Comparison of ENCODE assay signal across 26 cellular contexts in genomic region chr1:184937729-184938128, GRCh38. TPM values are rescaled to one million over a fixed set of nuclear protein-coding genes. Genes with fewer than 3 reads are reported as not detected.
DNase-seq lines count a peak whose midpoint lies in the region; ATAC-seq, FAIRE-seq and TF ChIP-seq lines count a peak whose summit lies in the region.
"Had no signal": no experiment of that assay in that cellular context is flagged by ENCODE, and none has a peak within 500 bp of the region (broad histone marks: within the 10 kb centered on the region; RNA-seq: fewer than 3 reads in every experiment).

No MANE protein-coding gene starts in this region.

- H3K14ac ChIP-seq in trophoblast cell (ENCODE audit: low read length): no peak overlapping the region

- peak; percentile 60 for ATAC-seq in GM23338
- ATAC-seq in T-helper 17 cell: no peak
- no peak for ATAC-seq in activated naive CD8-positive, alpha-beta T cell treated with anti-CD3 and anti-CD28 coated beads, Interleukin-2, amount 50 U/mL, for 24 hours

- H4K20me1 ChIP-seq in GM23338 (replicated peaks; ENCODE audit: insufficient read depth) (no peaks in the 10 kb centered on the region), keratinocyte (ENCODE audit: control insufficient read depth, extremely low read depth, insufficient read depth, low read length) (no peaks in the 10 kb centered on the region)

- no peak overlapping the region for H3K23ac ChIP-seq in trophoblast cell (ENCODE audit: low read length)

- FAIRE-seq in keratinocyte (lab: Jason Lieb, UNC): peak; percentile 39
- FAIRE-seq: A204.1, HTR-8/SVneo, RCC 7860 had no signal

- H3K4me3 Mint-ChIP-seq in CD8-positive, alpha-beta memory T cell: no peak overlapping the region
- no peak overlapping the region for H3K4me3 Mint-ChIP-seq in GM23338
- no peak overlapping the region for H3K4me3 Mint-ChIP-seq in T-helper 17 cell
- H3K4me3 Mint-ChIP-seq in activated naive CD8-positive, alpha-beta T cell treated with anti-CD3 and anti-CD28 coated beads, Interleukin-2, amount 50 U/mL, for 24 hours: no peak overlapping the region

- H3K27ac Mint-ChIP-seq in CD8-positive, alpha-beta memory T cell: peak overlapping the region in 6 of 8 donors; percentile 1 to 71 (median 25)
- H3K27ac Mint-ChIP-seq in GM23338: no peak overlapping the region
- H3K27ac Mint-ChIP-seq in T-helper 17 cell: peak overlapping the region; percentile 94
- no peak overlapping the region for H3K27ac Mint-ChIP-seq in activated naive CD8-positive, alpha-beta T cell treated with anti-CD3 and anti-CD28 coated beads, Interleukin-2, amount 50 U/mL, for 24 hours

- no peak overlapping the region for H3K18ac ChIP-seq in trophoblast cell (ENCODE audit: low read length)

- no peaks in the 10 kb centered on the region for H3K9me2 ChIP-seq in GM23338 (ENCODE audit: insufficient read depth)

- H2AK5ac ChIP-seq in trophoblast cell (ENCODE audit: low read length): no peak overlapping the region

- H2BK120ac ChIP-seq in trophoblast cell (ENCODE audit: insufficient read depth, low read length, poor library complexity): no peak overlapping the region

- no peak overlapping the region for H3K4me3 ChIP-seq in CD8-positive, alpha-beta memory T cell (ENCODE audit: low read length)
- H3K4me3 ChIP-seq in GM23338: no peak overlapping the region
- no peak overlapping the region for H3K4me3 ChIP-seq in keratinocyte (ENCODE audit: control insufficient read depth in 2 of 3, extremely low read depth in 1 of 3, insufficient read depth in 2 of 3, low read depth in 1 of 3, low read length in 3 of 3)
- H3K4me3 ChIP-seq in trophoblast cell (ENCODE audit: low read depth, low read length): no peak overlapping the region
- H3K4me3 ChIP-seq: MG63 had no signal

- TF ChIP-seq CTCF in GM23338 (conservative IDR thresholded peaks at IDR 0.05; ENCODE audit: low read depth in 2 of 2) (no peak), keratinocyte (optimal IDR thresholded peaks at IDR 0.05 in 1 of 3, IDR thresholded peaks at IDR 0.05 in 1 of 3, conservative IDR thresholded peaks at IDR 0.05 in 1 of 3; ENCODE audit: extremely low read depth in 1 of 3, insufficient read depth in 2 of 3, low read length in 3 of 3) (no peak)

- no peaks in the 10 kb centered on the region for H3K9me3 ChIP-seq in CD8-positive, alpha-beta memory T cell (ENCODE audit: low read length)
- no peaks in the 10 kb centered on the region for H3K9me3 ChIP-seq in T-helper 17 cell (ENCODE audit: control insufficient read depth, low read length, poor library complexity, severe bottlenecking)
- H3K9me3 ChIP-seq in keratinocyte (ENCODE audit: control insufficient read depth, low read depth, low read length): no peaks in the 10 kb centered on the region
- H3K9me3 ChIP-seq in trophoblast cell (ENCODE audit: insufficient read depth, low read depth, low read length): no peaks in the 10 kb centered on the region
- H3K9me3 ChIP-seq: BE2C, MG63 had no signal

- H3K36me3 Mint-ChIP-seq in CD8-positive, alpha-beta memory T cell: peaks cover 9 to 33% (median 25%) of the 10 kb centered on the region in 3 donors
- H3K36me3 Mint-ChIP-seq in GM23338 (ENCODE audit: low read depth) (peaks cover 6% of the 10 kb centered on the region; the same call in 2 of the 3 replicates), T-helper 17 cell (ENCODE audit: low read depth) (no peaks in the 10 kb centered on the region)
- peaks cover 6% of the 10 kb centered on the region for H3K36me3 Mint-ChIP-seq in activated naive CD8-positive, alpha-beta T cell treated with anti-CD3 and anti-CD28 coated beads, Interleukin-2, amount 50 U/mL, for 24 hours (ENCODE audit: low read depth)

- dilution Hi-C loops in keratinocyte (cut with MboI; ENCODE audit: extremely low pct_ligation_motif_present, low sequenced_read_pairs): no loop called here

- no peak overlapping the region for H2BK12ac ChIP-seq in trophoblast cell (ENCODE audit: low read length)

- H3K9me1 ChIP-seq in keratinocyte (ENCODE audit: control insufficient read depth, extremely low read depth, insufficient read depth, low read length): no peaks in the 10 kb centered on the region

- H3K27ac ChIP-seq in CD8-positive, alpha-beta memory T cell (ENCODE audit: low read depth, low read length): no peak overlapping the region
- H3K27ac ChIP-seq in GM23338 (ENCODE audit: low read depth): no peak overlapping the region
- H3K27ac ChIP-seq in keratinocyte (ENCODE audit: control insufficient read depth, insufficient read depth, low read length): no peak overlapping the region
- no peak overlapping the region for H3K27ac ChIP-seq in caudate nucleus (ENCODE audit: low read depth, low read length)
- no peak overlapping the region for H3K27ac ChIP-seq in trophoblast cell (ENCODE audit: low read depth, low read length)

- H4K91ac ChIP-seq in trophoblast cell (ENCODE audit: low read depth, low read length): no peak overlapping the region

- no peaks in the 10 kb centered on the region for H3K4me1 ChIP-seq in CD8-positive, alpha-beta memory T cell (ENCODE audit: insufficient read depth, low read length)
- H3K4me1 ChIP-seq in GM23338 (ENCODE audit: insufficient read depth) (peaks cover 14% of the 10 kb centered on the region), keratinocyte (ENCODE audit: control insufficient read depth, extremely low read depth, insufficient read depth, low read length) (no peaks in the 10 kb centered on the region), trophoblast cell (ENCODE audit: control insufficient read depth in 1 of 2, insufficient read depth in 2 of 2, low read length in 2 of 2) (no peaks in the 10 kb centered on the region)
- H3K4me1 ChIP-seq: BE2C had no signal

- peaks cover 35 to 69% (median 59%) of the 10 kb centered on the region in 3 donors for H3K4me1 Mint-ChIP-seq in CD8-positive, alpha-beta memory T cell
- H3K4me1 Mint-ChIP-seq in GM23338: peaks cover 26% of the 10 kb centered on the region
- peaks cover 38% of the 10 kb centered on the region for H3K4me1 Mint-ChIP-seq in T-helper 17 cell
- H3K4me1 Mint-ChIP-seq in activated naive CD8-positive, alpha-beta T cell treated with anti-CD3 and anti-CD28 coated beads, Interleukin-2, amount 50 U/mL, for 24 hours: peaks cover 17% of the 10 kb centered on the region

- POLR2A ChIA-PET in CD8-positive, alpha-beta memory T cell (lab: Charles Lee): interaction anchor here (1.0 kb wide), 1 partner anchor 36 kb away, joined by 3 read pairs; no protein-coding TSS in a partner anchor
- POLR2A ChIA-PET in HEK293T (lab: Yijun Ruan, JAX): no interaction called here

- H3K27me3 Mint-ChIP-seq in CD8-positive, alpha-beta memory T cell: peaks cover 0 to 1% of the 10 kb centered on the region in 2 donors
- H3K27me3 Mint-ChIP-seq in GM23338 (ENCODE audit: insufficient read depth, low read depth, poor library complexity) (peaks cover 2% of the 10 kb centered on the region), T-helper 17 cell (no peaks in the 10 kb centered on the region)
- peaks cover 8% of the 10 kb centered on the region for H3K27me3 Mint-ChIP-seq in activated naive CD8-positive, alpha-beta T cell treated with anti-CD3 and anti-CD28 coated beads, Interleukin-2, amount 50 U/mL, for 24 hours
- H3K27me3 Mint-ChIP-seq: CD4-positive, CD25-positive, alpha-beta regulatory T cell had no signal

- H3K79me2 ChIP-seq in GM23338 (replicated peaks; ENCODE audit: insufficient read depth) (no peaks in the 10 kb centered on the region), keratinocyte (ENCODE audit: control insufficient read depth, insufficient read depth, low read length) (no peaks in the 10 kb centered on the region), trophoblast cell (ENCODE audit: control insufficient read depth, insufficient read depth, low read length, poor library complexity) (no peaks in the 10 kb centered on the region)

- no peak overlapping the region for H4K12ac ChIP-seq in trophoblast cell (ENCODE audit: low read depth, low read length)

- H3K36me3 ChIP-seq in CD8-positive, alpha-beta memory T cell (ENCODE audit: insufficient read depth, low read length): no peaks in the 10 kb centered on the region
- H3K36me3 ChIP-seq in GM23338 (ENCODE audit: insufficient read depth) (no peaks in the 10 kb centered on the region), keratinocyte (ENCODE audit: control insufficient read depth in 2 of 2, extremely low read depth in 1 of 2, insufficient read depth in 2 of 2, low read length in 2 of 2) (no peaks in the 10 kb centered on the region), trophoblast cell (ENCODE audit: control insufficient read depth in 1 of 2, insufficient read depth in 2 of 2, low read length in 2 of 2) (no peaks in the 10 kb centered on the region)
- H3K36me3 ChIP-seq: BE2C, MG63 had no signal

- H2BK5ac ChIP-seq in trophoblast cell (ENCODE audit: low read depth, low read length, poor library complexity): no peak overlapping the region

- H3K27me3 ChIP-seq in CD8-positive, alpha-beta memory T cell (ENCODE audit: insufficient read depth, low read length, poor library complexity, severe bottlenecking): no peaks in the 10 kb centered on the region
- H3K27me3 ChIP-seq in GM23338 (ENCODE audit: insufficient read depth): no peaks in the 10 kb centered on the region
- H3K27me3 ChIP-seq in keratinocyte (ENCODE audit: control insufficient read depth, extremely low read depth, insufficient read depth, low read length): no peaks in the 10 kb centered on the region
- no peaks in the 10 kb centered on the region for H3K27me3 ChIP-seq in trophoblast cell (ENCODE audit: insufficient read depth, low read length)
- H3K27me3 ChIP-seq: BE2C, MG63 had no signal

- no peaks in the 10 kb centered on the region for H3K9me3 Mint-ChIP-seq in CD8-positive, alpha-beta memory T cell
- no peaks in the 10 kb centered on the region for H3K9me3 Mint-ChIP-seq in GM23338
- peaks cover 7% of the 10 kb centered on the region for H3K9me3 Mint-ChIP-seq in activated naive CD8-positive, alpha-beta T cell treated with anti-CD3 and anti-CD28 coated beads, Interleukin-2, amount 50 U/mL, for 24 hours

- H2AFZ ChIP-seq in GM23338 (no peak overlapping the region), keratinocyte (ENCODE audit: control insufficient read depth, low read length) (no peak overlapping the region), trophoblast cell (ENCODE audit: insufficient read depth, low read length, poor library complexity) (no peak overlapping the region)

- H3K79me1 ChIP-seq in trophoblast cell (ENCODE audit: low read length): no peaks in the 10 kb centered on the region

- H3K4me2 ChIP-seq in GM23338 (no peak overlapping the region), keratinocyte (ENCODE audit: control insufficient read depth, extremely low read depth, insufficient read depth, low read depth, low read length) (no peak overlapping the region), trophoblast cell (ENCODE audit: low read length) (no peak overlapping the region)

- H3K4ac ChIP-seq in trophoblast cell (ENCODE audit: low read depth, low read length): no peak overlapping the region

- no peak for DNase-seq in CD8-positive, alpha-beta memory T cell
- DNase-seq in GM23338 (ENCODE audit: low spot score) (peak; percentile 35), T-helper 17 cell (no peak), keratinocyte (ENCODE audit: low read depth, low spot score) (no peak), caudate nucleus (lab: John Stamatoyannopoulos, UW) (no peak), trophoblast cell (no peak), HEK293T (ENCODE audit: extremely low spot score) (no peak)
- DNase-seq in activated naive CD8-positive, alpha-beta T cell treated with anti-CD3 and anti-CD28 coated beads, Interleukin-2, amount 50 U/mL, for 24 hours: no peak
- DNase-seq: BE2C; CD4-positive, CD25-positive, alpha-beta regulatory T cell; DMS153; GF-D8; H7; IMR-90; Kasumi-1; MG63; NCI-H1092; NCI-H1436 treated with DMSO at 0.1 percent for 48 hours; NCI-H2029; NCI-H2171; NCI-H446; NCI-H526 treated with DMSO at 0.1 percent for 48 hours; SIG-M5 had no signal

- H3K9ac ChIP-seq in keratinocyte (ENCODE audit: control insufficient read depth, extremely low read depth, insufficient read depth, low read length): no peak overlapping the region
- no peak overlapping the region for H3K9ac ChIP-seq in trophoblast cell (ENCODE audit: low read length)

- CTCF ChIA-PET in CD8-positive, alpha-beta memory T cell (lab: Charles Lee): interaction anchor here (0.9 kb wide), 1 partner anchor 132 kb away, joined by 3 read pairs; no protein-coding TSS in a partner anchor
- CTCF ChIA-PET in HEK293T (lab: Yijun Ruan, JAX): interaction anchor here (0.6 kb wide), 1 partner anchor 598 kb away, joined by 3 read pairs; no protein-coding TSS in a partner anchor

- H3F3A ChIP-seq in GM23338 (replicated peaks; ENCODE audit: low read depth): no peaks in the 10 kb centered on the region

- H4K8ac ChIP-seq in trophoblast cell (ENCODE audit: low read depth, low read length): no peak overlapping the region

- no CpG with 5 or more reads among the region's 4 CpGs for WGBS in trophoblast cell (ENCODE audit: extremely low coverage, insufficient coverage, insufficient read length)

RNA-seq across cellular contexts. Expression of gene NIBAN1, which starts 36.6 kb away (rescaled TPM):
- 10 to 100 TPM; 51.8 to 55.7 TPM for total RNA-seq in CD8-positive, alpha-beta memory T cell
- 40.0 TPM for polyA plus RNA-seq in CD8-positive, alpha-beta memory T cell
- total RNA-seq in GM23338 (2014; rRNA removed; shearing (Covaris generic)): 11.1 and 12.3 TPM in 2 replicates
- 3.7 and 5.5 TPM in 2 replicates for polyA plus RNA-seq in GM23338 (2016; fragmentation: Nextera tagmentation; extraction: Ambion mirVana)
- 10 to 100 TPM; 61.3 to 65.7 TPM for total RNA-seq in T-helper 17 cell
- 6.6 to 10.6 TPM (median 7.6 TPM) in 3 replicates for polyA plus RNA-seq in keratinocyte
- 14.5 TPM for polyA plus RNA-seq in keratinocyte (2011; ENCODE audit: low read depth)
- polyA plus RNA-seq in keratinocyte (2011; cell fraction: cytosol; rRNA removed): 3.9 and 5.7 TPM in 2 replicates
- 11.3 and 11.6 TPM in 2 replicates for polyA plus RNA-seq in keratinocyte (2011; cell fraction: nucleus; rRNA removed)
- polyA plus RNA-seq in keratinocyte (2012; ENCODE audit: low replicate concordance): 9.9 and 18.8 TPM in 2 replicates
- polyA minus RNA-seq in keratinocyte: 8.1 to 17.3 TPM (median 8.8 TPM) in 3 replicates
- 5.4 TPM for polyA minus RNA-seq in keratinocyte (2011; cell fraction: cytosol; rRNA and poly(A)+ RNA removed)
- polyA minus RNA-seq in keratinocyte (2011; cell fraction: nucleus; rRNA and poly(A)+ RNA removed): 10.4 and 18.2 TPM in 2 replicates
- polyA plus RNA-seq in trophoblast cell (2013): 6.7 and 7.0 TPM in 2 replicates

Comparison
In these comparisons a context has a peak if more than half of its experiments do, and no peak if none do; other contexts are left out.
1. H3K27ac Mint-ChIP-seq: peak in CD8-positive, alpha-beta memory T cell (6 of 8) and T-helper 17 cell (single experiment); none in GM23338 (single experiment) and activated naive CD8-positive, alpha-beta T cell treated with anti-CD3 and anti-CD28 coated beads, Interleukin-2, amount 50 U/mL, for 24 hours (single experiment).